18 cellular contexts compared by ENCODE assay signal in the genomic region with DNA sequence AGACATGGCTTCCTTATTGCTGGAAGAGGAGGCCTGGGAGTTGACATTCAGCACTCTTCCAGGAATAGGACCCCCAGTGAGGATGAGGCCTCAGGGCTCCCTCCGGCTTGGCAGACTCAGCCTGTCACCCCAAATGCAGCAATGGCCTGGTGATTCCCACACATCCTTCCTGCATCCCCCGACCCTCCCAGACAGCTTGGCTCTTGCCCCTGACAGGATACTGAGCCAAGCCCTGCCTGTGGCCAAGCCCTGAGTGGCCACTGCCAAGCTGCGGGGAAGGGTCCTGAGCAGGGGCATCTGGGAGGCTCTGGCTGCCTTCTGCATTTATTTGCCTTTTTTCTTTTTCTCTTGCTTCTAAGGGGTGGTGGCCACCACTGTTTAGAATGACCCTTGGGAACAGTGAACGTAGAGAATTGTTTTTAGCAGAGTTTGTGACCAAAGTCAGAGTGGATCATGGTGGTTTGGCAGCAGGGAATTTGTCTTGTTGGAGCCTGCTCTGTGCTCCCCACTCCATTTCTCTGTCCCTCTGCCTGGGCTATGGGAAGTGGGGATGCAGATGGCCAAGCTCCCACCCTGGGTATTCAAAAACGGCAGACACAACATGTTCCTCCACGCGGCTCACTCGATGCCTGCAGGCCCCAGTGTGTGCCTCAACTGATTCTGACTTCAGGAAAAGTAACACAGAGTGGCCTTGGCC. TPM values are rescaled to one million over a fixed set of nuclear protein-coding genes. Genes with fewer than 3 reads are reported as not detected.
DNase-seq lines count a peak whose midpoint lies in the region; ATAC-seq and TF ChIP-seq lines count a peak whose summit lies in the region.
"Had no signal": no experiment of that assay in that cellular context is flagged by ENCODE, and none has a peak within 500 bp of the region (broad histone marks: within the 10 kb centered on the region; RNA-seq: fewer than 3 reads in every experiment).

No MANE protein-coding gene starts in this region.

- peaks cover 35% of the 10 kb centered on the region for H3K36me3 Mint-ChIP-seq in activated CD8-positive, alpha-beta T cell treated with anti-CD3 and anti-CD28 coated beads for 36 hours (ENCODE audit: low read depth)
- peaks cover 50% of the 10 kb centered on the region for H3K36me3 Mint-ChIP-seq in activated CD8-positive, alpha-beta T cell treated with anti-CD3 and anti-CD28 coated beads, Interleukin-2, amount 10 ng/mL, durations not matched to agents 7 days and 5 days (ENCODE audit: low read depth)
- peaks cover 23% of the 10 kb centered on the region for H3K36me3 Mint-ChIP-seq in nephron progenitor cell (ENCODE audit: low read depth)

- TF ChIP-seq POLR2A in gastrocnemius medialis (IDR thresholded peaks at IDR 0.05): no peak

- H3K27ac ChIP-seq in Panc1 (ENCODE audit: low read length): no peak overlapping the region
- peak overlapping the region in 3 of 4 donors; percentile 35 to 95 (median 88) for H3K27ac ChIP-seq in gastrocnemius medialis
- H3K27ac ChIP-seq: brain microvascular endothelial cell, GM23248, tibial nerve had no signal

- POLR2A ChIA-PET in activated CD8-positive, alpha-beta T cell treated with anti-CD3 and anti-CD28 coated beads for 36 hours (lab: Charles Lee): interaction anchor here (0.9 to 2.2 kb wide), 6 partner anchors 8 to 16 kb away, joined by 3 to 8 read pairs (median 4); no protein-coding TSS in a partner anchor
- POLR2A ChIA-PET in activated CD8-positive, alpha-beta T cell treated with anti-CD3 and anti-CD28 coated beads, Interleukin-2, amount 10 ng/mL, durations not matched to agents 7 days and 5 days (lab: Charles Lee): no interaction called here
- POLR2A ChIA-PET in Panc1 (lab: Charles Lee): no interaction called here

- peak; percentile 1 for DNase-seq in activated CD8-positive, alpha-beta T cell treated with anti-CD3 and anti-CD28 coated beads for 36 hours
- DNase-seq in activated CD8-positive, alpha-beta T cell treated with anti-CD3 and anti-CD28 coated beads, Interleukin-2, amount 10 ng/mL, durations not matched to agents 7 days and 5 days: no peak
- DNase-seq in Panc1 (ENCODE audit: low read depth, low spot score) (no peak), islet precursor cell (peak; percentile 50), gastrocnemius medialis (peak in 1 of 2 donors; percentile 12), NCI-H510A (lab: John Stamatoyannopoulos, UW) (no peak), nephron progenitor cell (no peak)
- no peak for DNase-seq in stimulated activated naive CD8-positive, alpha-beta T cell treated with anti-CD3 and anti-CD28 coated beads, Interleukin-15, amount 100 ng/mL, for 72 hours
- DNase-seq: activated CD4-positive, alpha-beta T cell treated with anti-CD3 and anti-CD28 coated beads, Interleukin-2, amount 50 U/mL, for 1 hour; brain microvascular endothelial cell; DMS79 treated with DMSO at 0.1 percent for 48 hours; GM23248; NCI-H1436; NK-92 treated with Interleukin-12 subunit alpha and Interleukin-12 subunit beta, amount 100 ng/mL, for 24 hours; RPMI8226 had no signal

- BruUV-seq in Panc1 (replicated peaks; lab: Mats Ljungman, UMichigan): TSS peak; percentile 39

- H3K9me3 ChIP-seq in Panc1 (ENCODE audit: control insufficient read depth, insufficient read depth, low read depth, low read length) (no peaks in the 10 kb centered on the region), gastrocnemius medialis (no peaks in the 10 kb centered on the region)
- H3K9me3 ChIP-seq: tibial nerve had no signal

- peaks cover 8% of the 10 kb centered on the region; the same call in 1 of the 2 replicates for H3K36me3 ChIP-seq in Panc1 (ENCODE audit: control insufficient read depth, insufficient read depth, low read length)
- peaks cover 0 to 50% of the 10 kb centered on the region in 2 donors for H3K36me3 ChIP-seq in gastrocnemius medialis

- no peaks in the 10 kb centered on the region for H3K27me3 ChIP-seq in Panc1 (ENCODE audit: control insufficient read depth, insufficient read depth, low read length)
- H3K27me3 ChIP-seq in gastrocnemius medialis: no peaks in the 10 kb centered on the region
- H3K27me3 ChIP-seq: brain microvascular endothelial cell, dorsolateral prefrontal cortex, tibial nerve had no signal

- ATAC-seq in activated CD8-positive, alpha-beta T cell treated with anti-CD3 and anti-CD28 coated beads for 36 hours: no peak
- no peak for ATAC-seq in activated CD8-positive, alpha-beta T cell treated with anti-CD3 and anti-CD28 coated beads, Interleukin-2, amount 10 ng/mL, durations not matched to agents 7 days and 5 days
- ATAC-seq in Panc1: no peak
- no peak for ATAC-seq in gastrocnemius medialis
- ATAC-seq in stimulated activated naive CD8-positive, alpha-beta T cell treated with anti-CD3 and anti-CD28 coated beads, Interleukin-15, amount 100 ng/mL, for 72 hours: no peak
- ATAC-seq: esophagus mucosa had no signal

- TF ChIP-seq CTCF in activated CD8-positive, alpha-beta T cell treated with anti-CD3 and anti-CD28 coated beads for 36 hours (IDR thresholded peaks at IDR 0.05): no peak
- TF ChIP-seq CTCF in Panc1 (IDR thresholded peaks at IDR 0.05) (no peak), gastrocnemius medialis (IDR thresholded peaks at IDR 0.05 in 4 of 5, conservative IDR thresholded peaks at IDR 0.05 in 1 of 5) (no peak), nephron progenitor cell (IDR thresholded peaks at IDR 0.05) (no peak)

- CTCF ChIA-PET in activated CD8-positive, alpha-beta T cell treated with anti-CD3 and anti-CD28 coated beads for 36 hours (lab: Charles Lee): interaction anchor here (1.1 to 1.5 kb wide), 2 partner anchors 10 to 12 kb away, joined by 3 read pairs; no protein-coding TSS in a partner anchor
- CTCF ChIA-PET in activated CD8-positive, alpha-beta T cell treated with anti-CD3 and anti-CD28 coated beads, Interleukin-2, amount 10 ng/mL, durations not matched to agents 7 days and 5 days (lab: Charles Lee): no interaction called here
- CTCF ChIA-PET in Panc1 (lab: Charles Lee): no interaction called here

- no peak overlapping the region for H3K27ac Mint-ChIP-seq in activated CD8-positive, alpha-beta T cell treated with anti-CD3 and anti-CD28 coated beads for 36 hours
- no peak overlapping the region for H3K27ac Mint-ChIP-seq in activated CD8-positive, alpha-beta T cell treated with anti-CD3 and anti-CD28 coated beads, Interleukin-2, amount 10 ng/mL, durations not matched to agents 7 days and 5 days
- no peak overlapping the region for H3K27ac Mint-ChIP-seq in stimulated activated naive CD8-positive, alpha-beta T cell treated with anti-CD3 and anti-CD28 coated beads, Interleukin-15, amount 100 ng/mL, for 72 hours
- no peak overlapping the region for H3K27ac Mint-ChIP-seq in nephron progenitor cell

- intact Hi-C loops in activated CD8-positive, alpha-beta T cell treated with anti-CD3 and anti-CD28 coated beads for 36 hours (cut with micrococcal nuclease): no loop called here
- intact Hi-C loops in Panc1 (cut with micrococcal nuclease; ENCODE audit: unreplicated experiment) (no loop called here), gastrocnemius medialis (cut with DNase I; ENCODE audit: low total_unique reads) (loop anchor here (1.0 kb wide), 1 partner anchor 16 kb away; no protein-coding TSS in a partner anchor)

- H3K4me1 Mint-ChIP-seq in activated CD8-positive, alpha-beta T cell treated with anti-CD3 and anti-CD28 coated beads for 36 hours (ENCODE audit: low read depth): peaks cover 35% of the 10 kb centered on the region
- peaks cover 24% of the 10 kb centered on the region for H3K4me1 Mint-ChIP-seq in activated CD8-positive, alpha-beta T cell treated with anti-CD3 and anti-CD28 coated beads, Interleukin-2, amount 10 ng/mL, durations not matched to agents 7 days and 5 days (ENCODE audit: low read depth)
- peaks cover 44% of the 10 kb centered on the region for H3K4me1 Mint-ChIP-seq in stimulated activated naive CD8-positive, alpha-beta T cell treated with anti-CD3 and anti-CD28 coated beads, Interleukin-15, amount 100 ng/mL, for 72 hours
- H3K4me1 Mint-ChIP-seq in nephron progenitor cell: peaks cover 32% of the 10 kb centered on the region

- no peaks in the 10 kb centered on the region for H3K9me3 Mint-ChIP-seq in activated CD8-positive, alpha-beta T cell treated with anti-CD3 and anti-CD28 coated beads for 36 hours
- no peaks in the 10 kb centered on the region for H3K9me3 Mint-ChIP-seq in activated CD8-positive, alpha-beta T cell treated with anti-CD3 and anti-CD28 coated beads, Interleukin-2, amount 10 ng/mL, durations not matched to agents 7 days and 5 days (ENCODE audit: insufficient read depth)
- H3K9me3 Mint-ChIP-seq in stimulated activated naive CD8-positive, alpha-beta T cell treated with anti-CD3 and anti-CD28 coated beads, Interleukin-15, amount 100 ng/mL, for 72 hours: no peaks in the 10 kb centered on the region
- H3K9me3 Mint-ChIP-seq in nephron progenitor cell: no peaks in the 10 kb centered on the region

- peaks cover 11% of the 10 kb centered on the region for H3K4me1 ChIP-seq in Panc1 (ENCODE audit: control insufficient read depth, insufficient read depth, low read length)
- peaks cover 40 to 50% of the 10 kb centered on the region in 2 donors for H3K4me1 ChIP-seq in gastrocnemius medialis

- no peak overlapping the region for H3K4me3 Mint-ChIP-seq in activated CD8-positive, alpha-beta T cell treated with anti-CD3 and anti-CD28 coated beads for 36 hours
- no peak overlapping the region for H3K4me3 Mint-ChIP-seq in activated CD8-positive, alpha-beta T cell treated with anti-CD3 and anti-CD28 coated beads, Interleukin-2, amount 10 ng/mL, durations not matched to agents 7 days and 5 days
- no peak overlapping the region for H3K4me3 Mint-ChIP-seq in stimulated activated naive CD8-positive, alpha-beta T cell treated with anti-CD3 and anti-CD28 coated beads, Interleukin-15, amount 100 ng/mL, for 72 hours
- no peak overlapping the region for H3K4me3 Mint-ChIP-seq in nephron progenitor cell

- in situ Hi-C loops in Panc1 (cut with HindIII; ENCODE audit: low pct_unique_long_range_greater_than_20kb, low sequenced_read_pairs): no loop called here
- in situ Hi-C loops in gastrocnemius medialis (cut with MboI; ENCODE audit: low sequenced_read_pairs in 4 of 4): no loop called here

- H3K27me3 Mint-ChIP-seq in activated CD8-positive, alpha-beta T cell treated with anti-CD3 and anti-CD28 coated beads for 36 hours: no peaks in the 10 kb centered on the region
- H3K27me3 Mint-ChIP-seq in activated CD8-positive, alpha-beta T cell treated with anti-CD3 and anti-CD28 coated beads, Interleukin-2, amount 10 ng/mL, durations not matched to agents 7 days and 5 days (ENCODE audit: low read depth): no peaks in the 10 kb centered on the region
- no peaks in the 10 kb centered on the region for H3K27me3 Mint-ChIP-seq in stimulated activated naive CD8-positive, alpha-beta T cell treated with anti-CD3 and anti-CD28 coated beads, Interleukin-15, amount 100 ng/mL, for 72 hours
- H3K27me3 Mint-ChIP-seq in nephron progenitor cell (ENCODE audit: low read depth, poor library complexity): no peaks in the 10 kb centered on the region

- H3K4me3 ChIP-seq in Panc1 (ENCODE audit: low read depth in 2 of 2, low read length in 2 of 2): no peak overlapping the region
- no peak overlapping the region for H3K4me3 ChIP-seq in gastrocnemius medialis
- H3K4me3 ChIP-seq: dorsolateral prefrontal cortex, GM23248, tibial nerve had no signal

RNA-seq across cellular contexts. Expression of a gene that starts 4.3 kb away (rescaled TPM):
- under 1 TPM in 1 of 2 experiments, not detected in 1; 0.49 TPM for total RNA-seq in activated CD8-positive, alpha-beta T cell treated with anti-CD3 and anti-CD28 coated beads for 36 hours
- under 1 TPM; 0.34 to 0.68 TPM for total RNA-seq in activated CD8-positive, alpha-beta T cell treated with anti-CD3 and anti-CD28 coated beads, Interleukin-2, amount 10 ng/mL, durations not matched to agents 7 days and 5 days
- total RNA-seq in Panc1 (2021; ENCODE audit: unreplicated experiment): 1.3 TPM
- 0.99 TPM for polyA plus RNA-seq in Panc1 (2012; ENCODE audit: insufficient read length)
- total RNA-seq in gastrocnemius medialis: 100 to 1,000 TPM; 129 to 355 (median 306) TPM
- total RNA-seq: GM23248 had no signal
- polyA plus RNA-seq: GM23248 had no signal

RNA-seq across cellular contexts. Expression of a gene that starts 16.6 kb away (rescaled TPM):
- total RNA-seq in activated CD8-positive, alpha-beta T cell treated with anti-CD3 and anti-CD28 coated beads for 36 hours: 100 to 1,000 TPM; 108 to 110 TPM
- 100 to 1,000 TPM; 165 to 166 TPM for total RNA-seq in activated CD8-positive, alpha-beta T cell treated with anti-CD3 and anti-CD28 coated beads, Interleukin-2, amount 10 ng/mL, durations not matched to agents 7 days and 5 days
- 111 TPM for total RNA-seq in Panc1 (2021; ENCODE audit: unreplicated experiment)
- polyA plus RNA-seq in Panc1 (2012; ENCODE audit: insufficient read length): 215 TPM
- 10 to 100 TPM; 48.0 to 77.2 (median 56.0) TPM for total RNA-seq in gastrocnemius medialis

RNA-seq across cellular contexts. Expression of a gene that starts 21.2 kb away (rescaled TPM):
- 10 to 100 TPM; 35.4 to 37.2 TPM for total RNA-seq in activated CD8-positive, alpha-beta T cell treated with anti-CD3 and anti-CD28 coated beads for 36 hours
- total RNA-seq in activated CD8-positive, alpha-beta T cell treated with anti-CD3 and anti-CD28 coated beads, Interleukin-2, amount 10 ng/mL, durations not matched to agents 7 days and 5 days: 10 to 100 TPM; 37.3 to 37.9 TPM
- total RNA-seq in Panc1 (2021; ENCODE audit: unreplicated experiment) (36.9 TPM), gastrocnemius medialis (10 to 100 TPM; 11.1 to 34.6 (median 17.3) TPM)
- polyA plus RNA-seq in Panc1 (2012; ENCODE audit: insufficient read length): 25.4 TPM

RNA-seq across cellular contexts. Expression of a gene that starts 43.0 kb away (rescaled TPM):
- 10 to 100 TPM; 29.1 to 30.4 TPM for total RNA-seq in activated CD8-positive, alpha-beta T cell treated with anti-CD3 and anti-CD28 coated beads for 36 hours
- 10 to 100 TPM; 13.0 to 15.7 TPM for total RNA-seq in activated CD8-positive, alpha-beta T cell treated with anti-CD3 and anti-CD28 coated beads, Interleukin-2, amount 10 ng/mL, durations not matched to agents 7 days and 5 days
- total RNA-seq in Panc1 (2021; ENCODE audit: unreplicated experiment) (0.62 TPM), gastrocnemius medialis (10 to 100 TPM in 2 of 4 donors, 1 to 10 TPM in 2; 5.8 to 23.6 (median 15.9) TPM)
- 1.2 TPM for polyA plus RNA-seq in Panc1 (2012; ENCODE audit: insufficient read length)

Comparison
In these comparisons a context has a peak if more than half of its experiments do, and no peak if none do; other contexts are left out.
1. DNase-seq: peak in activated CD8-positive, alpha-beta T cell treated with anti-CD3 and anti-CD28 coated beads for 36 hours (single experiment) and islet precursor cell (single experiment); none in activated CD8-positive, alpha-beta T cell treated with anti-CD3 and anti-CD28 coated beads, Interleukin-2, amount 10 ng/mL, durations not matched to agents 7 days and 5 days (single experiment), Panc1 (single experiment), stimulated activated naive CD8-positive, alpha-beta T cell treated with anti-CD3 and anti-CD28 coated beads, Interleukin-15, amount 100 ng/mL, for 72 hours (0 of 2), NCI-H510A (single experiment) and nephron progenitor cell (single experiment).
2. RNA of a gene that starts 4.3 kb away (total RNA-seq): 129 to 355 TPM in gastrocnemius medialis; 1.3 TPM in Panc1 (single experiment), 0.34 to 0.68 TPM in activated CD8-positive, alpha-beta T cell treated with anti-CD3 and anti-CD28 coated beads, Interleukin-2, amount 10 ng/mL, durations not matched to agents 7 days and 5 days and 0.49 TPM in activated CD8-positive, alpha-beta T cell treated with anti-CD3 and anti-CD28 coated beads for 36 hours; every median in the first group is over 10 times any median in the second.